Comparison of ENCODE assay signal across 13 cellular contexts in the genomic region with DNA sequence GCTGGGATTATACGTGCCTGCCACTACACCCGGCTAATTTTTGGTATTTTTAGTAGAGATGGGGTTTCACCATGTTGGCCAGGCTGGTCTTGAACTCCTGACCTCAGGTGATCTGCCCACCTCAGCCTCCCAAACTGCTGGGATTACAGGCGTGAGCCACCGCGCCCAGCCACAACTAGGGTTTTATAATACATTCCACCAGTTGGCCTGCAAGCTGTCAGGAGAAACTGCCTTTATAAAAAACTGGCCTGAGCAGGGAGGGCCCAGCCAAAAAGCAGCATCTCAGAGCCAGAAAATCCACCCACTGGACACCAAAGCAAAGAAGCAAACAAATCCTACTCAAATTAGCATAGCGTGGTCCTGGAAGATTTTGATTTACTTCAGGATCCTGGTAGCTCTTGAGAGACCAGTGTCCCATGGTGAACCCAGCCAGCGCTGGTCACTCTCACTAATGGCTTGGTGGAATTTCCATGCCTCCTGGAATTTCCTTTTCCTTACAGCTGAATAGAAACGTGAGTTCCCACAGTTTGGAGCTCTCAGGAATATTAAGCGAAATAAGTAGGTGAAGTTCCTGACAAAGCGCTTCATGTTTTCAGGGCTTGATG.
"Had no signal": no experiment of that assay in that cellular context is flagged by ENCODE, and none has a peak within 500 bp of the region (broad histone marks: within the 10 kb centered on the region; RNA-seq: fewer than 3 reads in every experiment).

No MANE protein-coding gene starts in this region.

- H3K4me3 ChIP-seq: breast epithelium, suprapubic skin had no signal

- H3K36me3 Mint-ChIP-seq: activated naive CD8-positive, alpha-beta T cell treated with anti-CD3 and anti-CD28 coated beads, Interleukin-2, amount 10 ng/mL, durations not matched to agents 7 days and 5 days; memory B cell; natural killer cell treated with Interleukin-12 subunit alpha and Interleukin-12 subunit beta and Interleukin-15 and Interleukin-18, amount 100 ng/mL, for 72 hours; stimulated activated naive B cell treated with anti-CD40 and anti-IgM and Interleukin-4, amounts not matched to agents 10 μg/mL and 1 μg/mL and 100 μg/mL, for 72 hours had no signal

- H3K27me3 ChIP-seq: breast epithelium, suprapubic skin had no signal

- H3K36me3 ChIP-seq: breast epithelium, suprapubic skin had no signal

- H3K4me3 Mint-ChIP-seq: activated CD4-positive, alpha-beta T cell treated with anti-CD3 and anti-CD28 coated beads, Interleukin-2, amount 10 ng/mL, durations not matched to agents 24 days and 14 days; activated naive CD8-positive, alpha-beta T cell treated with anti-CD3 and anti-CD28 coated beads, Interleukin-2, amount 10 ng/mL, durations not matched to agents 7 days and 5 days; memory B cell; natural killer cell treated with Interleukin-12 subunit alpha and Interleukin-12 subunit beta and Interleukin-15 and Interleukin-18, amount 100 ng/mL, for 72 hours; stimulated activated naive B cell treated with anti-CD40 and anti-IgM and Interleukin-4, amounts not matched to agents 10 μg/mL and 1 μg/mL and 100 μg/mL, for 72 hours had no signal

- H3K27ac Mint-ChIP-seq: activated CD4-positive, alpha-beta T cell treated with anti-CD3 and anti-CD28 coated beads, Interleukin-2, amount 10 ng/mL, durations not matched to agents 24 days and 14 days; activated naive CD8-positive, alpha-beta T cell treated with anti-CD3 and anti-CD28 coated beads, Interleukin-2, amount 10 ng/mL, durations not matched to agents 7 days and 5 days; memory B cell; natural killer cell treated with Interleukin-12 subunit alpha and Interleukin-12 subunit beta and Interleukin-15 and Interleukin-18, amount 100 ng/mL, for 72 hours; stimulated activated naive B cell treated with anti-CD40 and anti-IgM and Interleukin-4, amounts not matched to agents 10 μg/mL and 1 μg/mL and 100 μg/mL, for 72 hours had no signal

- ATAC-seq: natural killer cell treated with Interleukin-12 subunit alpha and Interleukin-12 subunit beta and Interleukin-15 and Interleukin-18, amount 100 ng/mL, for 72 hours; stimulated activated naive B cell treated with anti-CD40 and anti-IgM and Interleukin-4, amounts not matched to agents 10 μg/mL and 1 μg/mL and 100 μg/mL, for 72 hours had no signal

- H3K4me1 ChIP-seq: breast epithelium, suprapubic skin had no signal

- H3K9me3 Mint-ChIP-seq: activated CD4-positive, alpha-beta T cell treated with anti-CD3 and anti-CD28 coated beads, Interleukin-2, amount 10 ng/mL, durations not matched to agents 24 days and 14 days; activated naive CD8-positive, alpha-beta T cell treated with anti-CD3 and anti-CD28 coated beads, Interleukin-2, amount 10 ng/mL, durations not matched to agents 7 days and 5 days; memory B cell; natural killer cell treated with Interleukin-12 subunit alpha and Interleukin-12 subunit beta and Interleukin-15 and Interleukin-18, amount 100 ng/mL, for 72 hours had no signal

- DNase-seq: activated CD4-positive, alpha-beta T cell treated with anti-CD3 and anti-CD28 coated beads, Interleukin-2, amount 10 ng/mL, durations not matched to agents 24 days and 14 days; activated CD4-positive, CD25-positive, alpha-beta regulatory T cell; activated CD8-positive, alpha-beta memory T cell treated with anti-CD3 and anti-CD28 coated beads, Interleukin-2, amount 50 U/mL, for 48 hours; activated naive CD4-positive, alpha-beta T cell; activated naive CD8-positive, alpha-beta T cell treated with anti-CD3 and anti-CD28 coated beads, Interleukin-2, amount 10 ng/mL, durations not matched to agents 7 days and 5 days; cerebellar nuclear complex; nucleus accumbens; stimulated activated CD4-positive, alpha-beta T cell treated with anti-CD3 and anti-CD28 coated beads, Interleukin-4, amount 100 ng/mL, for 1 hour; stimulated activated naive B cell treated with anti-CD40 and anti-IgM and Interleukin-4, amounts not matched to agents 10 μg/mL and 1 μg/mL and 100 μg/mL, for 72 hours had no signal

- H3K27ac ChIP-seq: breast epithelium, suprapubic skin had no signal

- H3K9me3 ChIP-seq: breast epithelium, suprapubic skin had no signal

- H3K27me3 Mint-ChIP-seq: memory B cell; natural killer cell treated with Interleukin-12 subunit alpha and Interleukin-12 subunit beta and Interleukin-15 and Interleukin-18, amount 100 ng/mL, for 72 hours had no signal

- H3K4me1 Mint-ChIP-seq: activated CD4-positive, alpha-beta T cell treated with anti-CD3 and anti-CD28 coated beads, Interleukin-2, amount 10 ng/mL, durations not matched to agents 24 days and 14 days; activated naive CD8-positive, alpha-beta T cell treated with anti-CD3 and anti-CD28 coated beads, Interleukin-2, amount 10 ng/mL, durations not matched to agents 7 days and 5 days; memory B cell had no signal
